8 cellular contexts compared by ENCODE assay signal in the genomic region with DNA sequence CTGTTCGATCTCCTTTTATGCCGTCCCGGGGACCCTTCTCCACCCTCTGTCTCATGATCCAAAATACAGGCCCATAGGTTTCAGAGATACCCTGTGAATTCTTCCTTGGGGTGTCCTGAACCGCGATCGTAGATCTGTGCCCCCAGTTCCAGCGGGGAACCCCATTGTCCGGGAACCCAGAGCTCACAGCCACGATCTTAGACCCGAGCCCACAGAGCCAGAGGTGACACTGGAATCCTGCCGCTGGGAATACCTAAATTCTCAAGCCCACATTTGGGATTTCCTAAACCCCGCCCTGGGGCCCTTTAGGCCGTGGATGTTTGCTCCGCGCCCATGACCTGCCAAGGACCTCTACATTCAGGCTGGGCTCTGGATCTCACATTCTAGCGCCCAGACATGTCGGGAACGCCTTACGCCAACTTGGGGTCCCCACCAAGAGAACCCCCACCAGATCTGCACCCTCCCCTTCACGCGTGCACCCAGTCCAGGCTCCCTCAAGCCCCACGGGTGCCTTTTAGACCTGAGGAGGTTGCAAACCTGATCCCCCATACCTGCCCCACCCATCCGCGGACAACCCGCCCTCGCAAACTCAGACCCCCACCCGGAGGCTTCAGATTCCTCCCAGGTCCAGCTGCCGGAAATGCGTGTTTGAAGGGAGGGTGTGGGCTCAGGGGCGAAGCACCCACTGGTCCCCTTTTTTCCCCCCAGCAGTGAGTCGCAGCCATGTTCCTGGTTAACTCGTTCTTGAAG. TPM values are rescaled to one million over a fixed set of nuclear protein-coding genes. Genes with fewer than 3 reads are reported as not detected.
DNase-seq lines count a peak whose midpoint lies in the region; TF ChIP-seq lines count a peak whose summit lies in the region.

No MANE protein-coding gene starts in this region.

- no peaks in the 10 kb centered on the region for H3K9me3 Mint-ChIP-seq in activated CD4-positive, alpha-beta memory T cell treated with anti-CD3 and anti-CD28 coated beads for 36 hours
- H3K9me3 Mint-ChIP-seq in mesothelial cell of epicardium, result no peaks in the 10 kb centered on the region

- POLR2A ChIA-PET in activated CD4-positive, alpha-beta memory T cell treated with anti-CD3 and anti-CD28 coated beads for 36 hours (lab: Charles Lee), result interaction anchor here (0.5 to 3.2 kb wide), 4 partner anchors 11 to 78 kb away, joined by 4 to 26 read pairs (median 4); no protein-coding TSS in a partner anchor

- intact Hi-C loops in activated CD4-positive, alpha-beta memory T cell treated with anti-CD3 and anti-CD28 coated beads for 36 hours (cut with micrococcal nuclease), result loop anchor here (1.0 kb wide), 2 partner anchors 8 to 25 kb away; a partner anchor contains a TSS
- intact Hi-C loops in stomach (cut with DNase I; ENCODE audit: low total_unique reads), result no loop called here

- peak overlapping the region; percentile 97 for H3K27ac Mint-ChIP-seq in activated CD4-positive, alpha-beta memory T cell treated with anti-CD3 and anti-CD28 coated beads for 36 hours
- peak overlapping the region; percentile 99 for H3K27ac Mint-ChIP-seq in mesothelial cell of epicardium

- H3K27me3 Mint-ChIP-seq in activated CD4-positive, alpha-beta memory T cell treated with anti-CD3 and anti-CD28 coated beads for 36 hours, result no peaks in the 10 kb centered on the region
- no peaks in the 10 kb centered on the region for H3K27me3 Mint-ChIP-seq in mesothelial cell of epicardium (ENCODE audit: low read depth)

- peaks cover 3% of the 10 kb centered on the region; the same call in 1 of the 2 replicates for H4K20me1 ChIP-seq in DOHH2 (ENCODE audit: control insufficient read depth, insufficient read depth, low read depth, low read length)

- peak overlapping the region; percentile 84 for H3K4me3 ChIP-seq in DOHH2 (ENCODE audit: low read length)
- H3K4me3 ChIP-seq in stomach, result peak overlapping the region; percentile 64 to 85 (median 80)

- no peaks in the 10 kb centered on the region for H3K27me3 ChIP-seq in DOHH2 (ENCODE audit: control insufficient read depth, low read length)
- H3K27me3 ChIP-seq in stomach, result no peaks in the 10 kb centered on the region

- CTCF ChIA-PET in activated CD4-positive, alpha-beta memory T cell treated with anti-CD3 and anti-CD28 coated beads for 36 hours (lab: Charles Lee), result interaction anchor here (0.9 to 5.6 kb wide), 4 partner anchors 13 to 33 kb away, joined by 3 to 37 read pairs (median 4); no protein-coding TSS in a partner anchor

- peaks cover 26% of the 10 kb centered on the region for H3K36me3 Mint-ChIP-seq in activated CD4-positive, alpha-beta memory T cell treated with anti-CD3 and anti-CD28 coated beads for 36 hours
- peaks cover 25% of the 10 kb centered on the region for H3K36me3 Mint-ChIP-seq in mesothelial cell of epicardium

- 0 to 1% (median 0%) methylated on average over 22 to 32 of the region's 32 CpGs for WGBS in stomach, 5 donors

- no peak for TF ChIP-seq EP300 in stomach (IDR thresholded peaks at IDR 0.05)

- no peaks in the 10 kb centered on the region for H3F3A ChIP-seq in DOHH2 (ENCODE audit: control insufficient read depth, insufficient read depth)

- H3K36me3 ChIP-seq in DOHH2 (ENCODE audit: control insufficient read depth, low read length), result peaks cover 26% of the 10 kb centered on the region
- H3K36me3 ChIP-seq in stomach, result peaks cover 26 to 41% (median 35%) of the 10 kb centered on the region in 4 donors

- H3K9me3 ChIP-seq in DOHH2 (ENCODE audit: control insufficient read depth, insufficient read depth, low read length) (no peaks in the 10 kb centered on the region), stomach (no peaks in the 10 kb centered on the region)

- H3K27ac ChIP-seq in DOHH2 (ENCODE audit: low read depth, low read length), result peak overlapping the region; percentile 67
- peak overlapping the region; percentile 95 to 99 (median 98) for H3K27ac ChIP-seq in stomach

- DNase-seq in HCEC 1CT (peak; percentile 16), NCI-H345 treated with DMSO at 0.1 percent for 48 hours (lab: John Stamatoyannopoulos, UW; ENCODE audit: unreplicated experiment) (peak; percentile 95), epidermal melanocyte (ENCODE audit: insufficient read length, low spot score) (peak; percentile 45), mesothelial cell of epicardium (ENCODE audit: low spot score in 2 of 2, unreplicated experiment in 2 of 2) (no peak), stomach (peak; percentile 39), HPDE6-E6E7 (ENCODE audit: extremely low spot score) (no peak)
- DNase-seq in activated CD4-positive, alpha-beta memory T cell treated with anti-CD3 and anti-CD28 coated beads for 36 hours, result peak; percentile 52

- H3K4me3 Mint-ChIP-seq in activated CD4-positive, alpha-beta memory T cell treated with anti-CD3 and anti-CD28 coated beads for 36 hours, result peak overlapping the region; percentile 92
- peak overlapping the region; percentile 98 for H3K4me3 Mint-ChIP-seq in mesothelial cell of epicardium

- H3K9me2 ChIP-seq in DOHH2 (replicated peaks; ENCODE audit: control insufficient read depth, low read length), result no peaks in the 10 kb centered on the region

- no peak for TF ChIP-seq POLR2A in stomach (IDR thresholded peaks at IDR 0.05)

- TF ChIP-seq CTCF in DOHH2 (IDR thresholded peaks at IDR 0.05; ENCODE audit: low read depth, low read length, poor library complexity, severe bottlenecking), result no peak
- TF ChIP-seq CTCF in mesothelial cell of epicardium (IDR thresholded peaks at IDR 0.05; ENCODE audit: unreplicated experiment), result no peak
- no peak for TF ChIP-seq CTCF in stomach (IDR thresholded peaks at IDR 0.05)

- H3K79me2 ChIP-seq in DOHH2 (ENCODE audit: control insufficient read depth, low read length), result peaks cover 22% of the 10 kb centered on the region

- H3K4me1 ChIP-seq in DOHH2 (ENCODE audit: control insufficient read depth, low read length), result peaks cover 11% of the 10 kb centered on the region
- H3K4me1 ChIP-seq in stomach, result peaks cover 16 to 51% (median 41%) of the 10 kb centered on the region in 4 donors

- H3K4me1 Mint-ChIP-seq in activated CD4-positive, alpha-beta memory T cell treated with anti-CD3 and anti-CD28 coated beads for 36 hours (ENCODE audit: low read depth), result peaks cover 26% of the 10 kb centered on the region
- peaks cover 16% of the 10 kb centered on the region for H3K4me1 Mint-ChIP-seq in mesothelial cell of epicardium

- H3K4me2 ChIP-seq in DOHH2 (ENCODE audit: low read length), result peak overlapping the region; percentile 85

RNA-seq across cellular contexts. Expression of a gene that starts 0.6 kb away (rescaled TPM):
- 100 to 1,000 TPM; 430 to 447 TPM for total RNA-seq in activated CD4-positive, alpha-beta memory T cell treated with anti-CD3 and anti-CD28 coated beads for 36 hours
- 425 to 453 TPM (median 451 TPM) in 3 replicates for total RNA-seq in mesothelial cell of epicardium
- 100 to 1,000 TPM in 4 of 5 donors, 10 to 100 TPM in 1; 93.7 to 188 (median 115) TPM for total RNA-seq in stomach
- polyA plus RNA-seq in stomach, result 100 to 1,000 TPM; 500 to 575 (median 554) TPM

RNA-seq across cellular contexts. Expression of a gene that starts 11.8 kb away (rescaled TPM):
- total RNA-seq in activated CD4-positive, alpha-beta memory T cell treated with anti-CD3 and anti-CD28 coated beads for 36 hours, result not detected
- not detected in 3 replicates for total RNA-seq in mesothelial cell of epicardium
- 10 to 100 TPM in 2 of 5 donors, 1 to 10 TPM in 2, not detected in 1; 4.0 to 21.0 (median 10.4) TPM for total RNA-seq in stomach
- 10 to 100 TPM; 31.9 to 43.4 (median 32.7) TPM for polyA plus RNA-seq in stomach

RNA-seq across cellular contexts. Expression of a gene that starts 25.2 kb away (rescaled TPM):
- total RNA-seq in activated CD4-positive, alpha-beta memory T cell treated with anti-CD3 and anti-CD28 coated beads for 36 hours, result 100 to 1,000 TPM; 134 to 137 TPM
- total RNA-seq in mesothelial cell of epicardium (112 to 116 TPM (median 115 TPM) in 3 replicates), stomach (100 to 1,000 TPM in 1 of 5 donors, 10 to 100 TPM in 4; 32.1 to 263 (median 71.0) TPM)
- polyA plus RNA-seq in stomach, result 100 to 1,000 TPM; 137 to 165 (median 140) TPM

RNA-seq across cellular contexts. Expression of a gene that starts 25.8 kb away (rescaled TPM):
- total RNA-seq in activated CD4-positive, alpha-beta memory T cell treated with anti-CD3 and anti-CD28 coated beads for 36 hours, result 10 to 100 TPM; 84.1 to 84.8 TPM
- total RNA-seq in mesothelial cell of epicardium (51.8 to 60.9 TPM (median 59.5 TPM) in 3 replicates), stomach (100 to 1,000 TPM in 1 of 5 donors, 10 to 100 TPM in 4; 16.2 to 199 (median 42.8) TPM)
- polyA plus RNA-seq in stomach, result 100 to 1,000 TPM in 2 of 3 donors, 10 to 100 TPM in 1; 84.0 to 123 (median 117) TPM

RNA-seq across cellular contexts. Expression of a gene that starts 29.5 kb away (rescaled TPM):
- total RNA-seq in activated CD4-positive, alpha-beta memory T cell treated with anti-CD3 and anti-CD28 coated beads for 36 hours, result not detected
- total RNA-seq in mesothelial cell of epicardium (not detected in 3 replicates), stomach (not detected)
- not detected for polyA plus RNA-seq in stomach

Comparison
In these comparisons a context has a peak if more than half of its experiments do, and no peak if none do; other contexts are left out.
1. DNase-seq: peak in HCEC 1CT (single experiment), NCI-H345 treated with DMSO at 0.1 percent for 48 hours (single experiment), activated CD4-positive, alpha-beta memory T cell treated with anti-CD3 and anti-CD28 coated beads for 36 hours (single experiment), epidermal melanocyte (single experiment) and stomach (single experiment); none in mesothelial cell of epicardium (0 of 2) and HPDE6-E6E7 (single experiment).